1 cellular context compared by ENCODE assay signal in genomic region chr5:172782169-172783039, GRCh38.
A peak's percentile ranks its signal among the peaks of the same experiment; 100 is the strongest.
TF ChIP-seq lines count a peak whose summit lies in the region.

No MANE protein-coding gene starts in this region.

TF ChIP-seq in HepG2, 621 proteins besides CTCF, POLR2A, EP300 and RAD21 (continued from another document and continues in another):
- 0 out of 2 replicates have a peak, but pooled peaks have one; percentile 36 for TF ChIP-seq IRF2 (CRISPR knock-in tag; IDR thresholded peaks at IDR 0.05)
- no peak for TF ChIP-seq CBX1 (IDR thresholded peaks at IDR 0.05; ENCODE audit: low read depth)
- no peak for TF ChIP-seq HNRNPL (IDR thresholded peaks at IDR 0.05; ENCODE audit: low read depth, low read length)
- TF ChIP-seq, protein P1, sequence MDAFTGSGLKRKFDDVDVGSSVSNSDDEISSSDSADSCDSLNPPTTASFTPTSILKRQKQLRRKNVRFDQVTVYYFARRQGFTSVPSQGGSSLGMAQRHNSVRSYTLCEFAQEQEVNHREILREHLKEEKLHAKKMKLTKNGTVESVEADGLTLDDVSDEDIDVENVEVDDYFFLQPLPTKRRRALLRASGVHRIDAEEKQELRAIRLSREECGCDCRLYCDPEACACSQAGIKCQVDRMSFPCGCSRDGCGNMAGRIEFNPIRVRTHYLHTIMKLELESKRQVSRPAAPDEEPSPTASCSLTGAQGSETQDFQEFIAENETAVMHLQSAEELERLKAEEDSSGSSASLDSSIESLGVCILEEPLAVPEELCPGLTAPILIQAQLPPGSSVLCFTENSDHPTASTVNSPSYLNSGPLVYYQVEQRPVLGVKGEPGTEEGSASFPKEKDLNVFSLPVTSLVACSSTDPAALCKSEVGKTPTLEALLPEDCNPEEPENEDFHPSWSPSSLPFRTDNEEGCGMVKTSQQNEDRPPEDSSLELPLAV (CRISPR knock-in tag; conservative IDR thresholded peaks at IDR 0.05; ENCODE audit: low read depth) = no peak
- TF ChIP-seq PLRG1 (conservative IDR thresholded peaks at IDR 0.05) = no peak
- peak; percentile 47 for TF ChIP-seq LCORL (IDR thresholded peaks at IDR 0.05)
- TF ChIP-seq LCORL (CRISPR knock-in tag; IDR thresholded peaks at IDR 0.05) = peak; percentile 84
- TF ChIP-seq RNF2 (conservative IDR thresholded peaks at IDR 0.05; ENCODE audit: low read depth) = no peak
- peak; percentile 65; the same call in 1 of the 2 replicates for TF ChIP-seq ZBTB25 (CRISPR knock-in tag; IDR thresholded peaks at IDR 0.05)
- peak; percentile 43; the same call in 1 of the 2 replicates for TF ChIP-seq FOXP4 (CRISPR knock-in tag; IDR thresholded peaks at IDR 0.05)
- TF ChIP-seq CERS6 (CRISPR knock-in tag; IDR thresholded peaks at IDR 0.05) = no peak
- TF ChIP-seq MXD1 (CRISPR knock-in tag; IDR thresholded peaks at IDR 0.05) = no peak
- TF ChIP-seq NKX3-1 (CRISPR knock-in tag; IDR thresholded peaks at IDR 0.05) = no peak
- TF ChIP-seq HOXA9 (CRISPR knock-in tag; IDR thresholded peaks at IDR 0.05; ENCODE audit: borderline replicate concordance) = no peak
- TF ChIP-seq STAT6 (CRISPR knock-in tag; IDR thresholded peaks at IDR 0.05; ENCODE audit: borderline replicate concordance) = no peak
- TF ChIP-seq ZNF83 (CRISPR knock-in tag; IDR thresholded peaks at IDR 0.05; ENCODE audit: borderline replicate concordance) = no peak
- TF ChIP-seq SP5 (CRISPR knock-in tag; IDR thresholded peaks at IDR 0.05; ENCODE audit: borderline replicate concordance, low read depth) = peak; percentile 26; the same call in 1 of the 2 replicates
- no peak for TF ChIP-seq AKNA (CRISPR knock-in tag; IDR thresholded peaks at IDR 0.05; ENCODE audit: borderline replicate concordance)
- TF ChIP-seq FOSL1 (CRISPR knock-in tag; IDR thresholded peaks at IDR 0.05; ENCODE audit: borderline replicate concordance) = peak; percentile 93
- TF ChIP-seq TBX2 (CRISPR knock-in tag; IDR thresholded peaks at IDR 0.05; ENCODE audit: borderline replicate concordance) = no peak; the same call in 1 of the 2 replicates
- TF ChIP-seq GATAD2A (CRISPR knock-in tag; IDR thresholded peaks at IDR 0.05) = peak; percentile 91
- no peak for TF ChIP-seq ZBTB33 (CRISPR knock-in tag; IDR thresholded peaks at IDR 0.05)
- TF ChIP-seq FOXO1 (CRISPR knock-in tag; IDR thresholded peaks at IDR 0.05) = peak; percentile 88
- TF ChIP-seq, protein P2, sequence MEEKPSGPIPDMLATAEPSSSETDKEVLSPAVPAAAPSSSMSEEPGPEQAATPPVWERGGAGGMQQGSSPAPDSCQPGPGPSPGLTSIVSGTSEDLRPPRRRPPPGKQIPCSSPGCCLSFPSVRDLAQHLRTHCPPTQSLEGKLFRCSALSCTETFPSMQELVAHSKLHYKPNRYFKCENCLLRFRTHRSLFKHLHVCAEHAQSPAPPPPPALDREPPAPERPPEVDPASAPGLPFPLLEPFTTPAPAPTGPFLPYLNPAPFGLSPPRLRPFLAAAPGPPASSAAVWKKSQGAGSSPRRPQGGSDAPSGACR (CRISPR knock-in tag; IDR thresholded peaks at IDR 0.05) = 0 out of 2 replicates have a peak, but pooled peaks have one; percentile 24
- TF ChIP-seq MED8 (CRISPR knock-in tag; IDR thresholded peaks at IDR 0.05; ENCODE audit: insufficient replicate concordance) = no peak
- TF ChIP-seq MLXIP (CRISPR knock-in tag; IDR thresholded peaks at IDR 0.05; ENCODE audit: borderline replicate concordance) = no peak
- no peak for TF ChIP-seq IRF9 (CRISPR knock-in tag; IDR thresholded peaks at IDR 0.05; ENCODE audit: borderline replicate concordance)
- TF ChIP-seq PAWR (CRISPR knock-in tag; IDR thresholded peaks at IDR 0.05; ENCODE audit: borderline replicate concordance) = no peak
